Comparison of ENCODE assay signal across 12 cellular contexts in the genomic region with DNA sequence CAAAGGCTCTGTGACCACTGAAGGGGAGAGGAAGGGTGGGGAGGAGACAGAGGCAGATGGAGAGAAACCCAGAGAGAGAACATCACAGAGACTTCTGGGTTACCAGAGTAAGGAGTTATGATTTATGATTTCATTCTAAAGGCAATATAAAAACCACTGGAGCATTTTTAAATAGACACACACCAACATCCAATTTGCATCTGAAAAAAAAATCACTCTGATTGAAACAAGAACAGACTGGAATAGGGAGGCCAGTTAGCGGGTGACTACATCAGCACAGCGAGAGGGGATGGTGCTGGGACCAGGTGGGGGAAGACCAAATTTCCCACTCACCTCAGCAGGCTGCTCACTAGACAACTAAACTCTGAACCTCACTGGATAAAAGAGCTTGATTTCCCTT.
DNase-seq lines count a peak whose midpoint lies in the region; ATAC-seq and TF ChIP-seq lines count a peak whose summit lies in the region.
"Had no signal": no experiment of that assay in that cellular context is flagged by ENCODE, and none has a peak within 500 bp of the region (broad histone marks: within the 10 kb centered on the region; RNA-seq: fewer than 3 reads in every experiment).

No MANE protein-coding gene starts in this region.

- H3K9ac ChIP-seq in OCI-LY3 (ENCODE audit: low read length) (no peak overlapping the region), skeletal muscle satellite cell (ENCODE audit: low read depth, low read length) (peak overlapping the region; percentile 10)

- no peaks in the 10 kb centered on the region for H3K27me3 ChIP-seq in OCI-LY3 (ENCODE audit: low read depth, low read length)
- H3K27me3 ChIP-seq in dorsolateral prefrontal cortex: no peaks in the 10 kb centered on the region
- no peaks in the 10 kb centered on the region for H3K27me3 ChIP-seq in skeletal muscle satellite cell (ENCODE audit: control insufficient read depth, insufficient read depth, low read length)
- no peaks in the 10 kb centered on the region for H3K27me3 ChIP-seq in CD8-positive, alpha-beta T cell (ENCODE audit: insufficient read depth, low read length)
- H3K27me3 ChIP-seq: gastrocnemius medialis had no signal

- H3K4me1 Mint-ChIP-seq in CD8-positive, alpha-beta T cell (ENCODE audit: low read depth): no peaks in the 10 kb centered on the region

- H3K27me3 Mint-ChIP-seq in CD8-positive, alpha-beta T cell (ENCODE audit: low read depth): no peaks in the 10 kb centered on the region
- H3K27me3 Mint-ChIP-seq: effector memory CD8-positive, alpha-beta T cell had no signal

- no peak overlapping the region for H2AFZ ChIP-seq in OCI-LY3 (ENCODE audit: low read depth, low read length)

- intact Hi-C loops in dorsolateral prefrontal cortex (cut with DNase I): loop anchor here in 1 of 2 donors (5.0 kb wide), 1 partner anchor 58 kb away; no protein-coding TSS in a partner anchor
- intact Hi-C loops in CD8-positive, alpha-beta T cell (cut with DNase I, micrococcal nuclease): no loop called here

- peaks cover 3% of the 10 kb centered on the region for H3K9me3 Mint-ChIP-seq in CD8-positive, alpha-beta T cell
- H3K9me3 Mint-ChIP-seq: effector memory CD8-positive, alpha-beta T cell had no signal

- peaks cover 9% of the 10 kb centered on the region for H3K36me3 Mint-ChIP-seq in CD8-positive, alpha-beta T cell

- H3K4me3 ChIP-seq in OCI-LY3 (ENCODE audit: low read length) (no peak overlapping the region), dorsolateral prefrontal cortex (no peak overlapping the region), skeletal muscle satellite cell (ENCODE audit: low read length) (no peak overlapping the region)
- no peak overlapping the region for H3K4me3 ChIP-seq in CD8-positive, alpha-beta T cell (ENCODE audit: low read depth, low read length)
- H3K4me3 ChIP-seq: gastrocnemius medialis had no signal

- DNase-seq in NCI-H2171 treated with DMSO at 0.1 percent for 48 hours (lab: John Stamatoyannopoulos, UW) (peak; percentile 45), NCI-H2171 (lab: John Stamatoyannopoulos, UW) (no peak), dorsolateral prefrontal cortex (no peak), activated T-cell treated with anti-CD3 and anti-CD28 coated beads for 4 hours (no peak), cerebellar cortex (ENCODE audit: low spot score) (no peak)
- DNase-seq in CD8-positive, alpha-beta T cell: no peak
- DNase-seq: activated naive CD4-positive, alpha-beta T cell; effector memory CD8-positive, alpha-beta T cell; gastrocnemius medialis had no signal

- TF ChIP-seq CTCF in OCI-LY3 (IDR thresholded peaks at IDR 0.05; ENCODE audit: low read depth, low read length): no peak
- TF ChIP-seq CTCF in dorsolateral prefrontal cortex (IDR thresholded peaks at IDR 0.05 in 54 of 56, conservative IDR thresholded peaks at IDR 0.05 in 2 of 56; ENCODE audit: low read depth in 1 of 56, partially characterized antibody in 56 of 56): no peak
- TF ChIP-seq CTCF in CD8-positive, alpha-beta T cell (IDR thresholded peaks at IDR 0.05): no peak

- H3K36me3 ChIP-seq in OCI-LY3 (replicated peaks; ENCODE audit: low read depth, low read length): no peaks in the 10 kb centered on the region
- H3K36me3 ChIP-seq in skeletal muscle satellite cell (ENCODE audit: insufficient read depth, low read length): peaks cover 4% of the 10 kb centered on the region
- no peaks in the 10 kb centered on the region for H3K36me3 ChIP-seq in CD8-positive, alpha-beta T cell (ENCODE audit: insufficient read depth, low read length)
- H3K36me3 ChIP-seq: gastrocnemius medialis had no signal

- CTCF ChIA-PET in CD8-positive, alpha-beta T cell (lab: Charles Lee): no interaction called here

- no peaks in the 10 kb centered on the region for H3K79me2 ChIP-seq in OCI-LY3 (ENCODE audit: low read length)

- H3K4me1 ChIP-seq in OCI-LY3 (ENCODE audit: low read length): peaks cover 31% of the 10 kb centered on the region
- H3K4me1 ChIP-seq in skeletal muscle satellite cell (ENCODE audit: control insufficient read depth, insufficient read depth, low read length): peaks cover 22% of the 10 kb centered on the region
- no peaks in the 10 kb centered on the region for H3K4me1 ChIP-seq in CD8-positive, alpha-beta T cell (ENCODE audit: insufficient read depth, low read length)
- H3K4me1 ChIP-seq: gastrocnemius medialis had no signal

- H3K27ac Mint-ChIP-seq in CD8-positive, alpha-beta T cell: no peak overlapping the region

- H3K27ac ChIP-seq in OCI-LY3 (ENCODE audit: low read length) (no peak overlapping the region), dorsolateral prefrontal cortex (peak overlapping the region in 56 of 59 donors; percentile 8 to 86 (median 74))
- no peak overlapping the region for H3K27ac ChIP-seq in CD8-positive, alpha-beta T cell (ENCODE audit: low read depth, low read length)
- H3K27ac ChIP-seq: gastrocnemius medialis, VCaP had no signal

- ATAC-seq in CD8-positive, alpha-beta T cell: no peak
- ATAC-seq: effector memory CD8-positive, alpha-beta T cell; gastrocnemius medialis had no signal

- no peaks in the 10 kb centered on the region for H4K20me1 ChIP-seq in OCI-LY3 (ENCODE audit: insufficient read depth, low read length)

- H3K9me3 ChIP-seq in OCI-LY3 (ENCODE audit: insufficient read depth, low read length) (no peaks in the 10 kb centered on the region), skeletal muscle satellite cell (replicated peaks; ENCODE audit: low read length) (no peaks in the 10 kb centered on the region)
- H3K9me3 ChIP-seq in CD8-positive, alpha-beta T cell (ENCODE audit: low read length): no peaks in the 10 kb centered on the region
- H3K9me3 ChIP-seq: gastrocnemius medialis had no signal

- H3K4me2 ChIP-seq in OCI-LY3 (ENCODE audit: low read length): peak overlapping the region; percentile 79
- H3K4me2 ChIP-seq in skeletal muscle satellite cell (ENCODE audit: low read length): no peak overlapping the region

- POLR2A ChIA-PET in CD8-positive, alpha-beta T cell (lab: Charles Lee): no interaction called here

- H3K4me3 Mint-ChIP-seq in CD8-positive, alpha-beta T cell: no peak overlapping the region
- H3K4me3 Mint-ChIP-seq: effector memory CD8-positive, alpha-beta T cell had no signal

Comparison
In these comparisons a context has a peak if more than half of its experiments do, and no peak if none do; other contexts are left out.
1. H3K27ac ChIP-seq: peak in dorsolateral prefrontal cortex (56 of 59); none in OCI-LY3 (single experiment) and CD8-positive, alpha-beta T cell (single experiment).